Comparison of ENCODE assay signal across 1 cellular context in genomic region chr18:23667114-23667513, GRCh38.
TF ChIP-seq lines count a peak whose summit lies in the region.

No MANE protein-coding gene starts in this region.

TF ChIP-seq in GM12878, 131 proteins besides CTCF, POLR2A, EP300 and RAD21 (continued from another document):
- no peak for TF ChIP-seq MEF2B (IDR thresholded peaks at IDR 0.05; ENCODE audit: partially characterized antibody, poor library complexity, severe bottlenecking)
- TF ChIP-seq MLLT1 (IDR thresholded peaks at IDR 0.05): no peak
- no peak for TF ChIP-seq PKNOX1 (IDR thresholded peaks at IDR 0.05)
- TF ChIP-seq STAT3 (IDR thresholded peaks at IDR 0.05; ENCODE audit: low read depth, low read length): no peak
- TF ChIP-seq ZNF217 (IDR thresholded peaks at IDR 0.05): no peak
TF ChIP-seq in GM12878: peak in this region for 1.
